Comparison of ENCODE assay signal across 17 cellular contexts in the genomic region with DNA sequence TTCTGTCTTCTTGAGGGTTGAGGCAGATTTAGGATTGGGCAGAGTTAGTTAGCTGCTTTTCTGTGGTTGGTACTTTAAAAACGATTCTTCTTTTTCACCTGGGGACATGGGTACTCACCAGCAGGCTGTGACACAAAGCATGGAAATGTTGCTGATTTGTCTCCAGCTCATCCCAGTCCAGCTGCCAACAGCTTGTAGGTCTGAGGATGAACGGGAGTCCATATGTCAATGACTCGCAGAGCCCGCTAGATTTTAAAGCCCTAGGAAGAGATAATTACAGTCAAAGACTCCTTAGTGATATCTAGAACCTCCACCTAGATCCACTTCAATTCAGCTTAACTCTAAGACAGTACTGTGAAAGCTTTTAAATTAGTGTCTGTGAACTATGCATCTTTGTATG. TPM values are rescaled to one million over a fixed set of nuclear protein-coding genes. Genes with fewer than 3 reads are reported as not detected.
A peak's percentile ranks its signal among the peaks of the same experiment; 100 is the strongest.
DNase-seq lines count a peak whose midpoint lies in the region; ATAC-seq and TF ChIP-seq lines count a peak whose summit lies in the region.
"Had no signal": no experiment of that assay in that cellular context is flagged by ENCODE, and none has a peak within 500 bp of the region (broad histone marks: within the 10 kb centered on the region; RNA-seq: fewer than 3 reads in every experiment).

No MANE protein-coding gene starts in this region.

- H3K36me3 ChIP-seq in SK-N-SH (replicated peaks in 1 of 2; ENCODE audit: control insufficient read depth in 1 of 2, insufficient read depth in 2 of 2, low read length in 1 of 2) (no peaks in the 10 kb centered on the region), MG63 (no peaks in the 10 kb centered on the region)

- CTCF ChIA-PET in SK-N-SH (lab: Yijun Ruan, JAX), result interaction anchor here (0.9 to 7.3 kb wide), 4 partner anchors 9 to 43 kb away, joined by 3 to 75 read pairs (median 6); no protein-coding TSS in a partner anchor
- CTCF ChIA-PET in activated naive CD4-positive, alpha-beta T cell treated with anti-CD3 and anti-CD28 coated beads for 36 hours (lab: Charles Lee), result interaction anchor here (1.0 to 12.8 kb wide), 4 partner anchors 11 to 93 kb away, joined by 4 to 144 read pairs (median 6); partner anchors contain the start of genes CCDC142 and TTC31

- intact Hi-C loops in dendritic cell treated with granulocyte-macrophage colony-stimulating factor and Interleukin-4, amounts not matched to agents 40 ng/mL and 50 ng/mL, for 4 days (cut with micrococcal nuclease), result no loop called here
- intact Hi-C loops in activated naive CD4-positive, alpha-beta T cell treated with anti-CD3 and anti-CD28 coated beads for 36 hours (cut with micrococcal nuclease), result no loop called here

- H3K9ac ChIP-seq in SK-N-SH, result no peak overlapping the region
- H3K9ac ChIP-seq: KMS-11 had no signal

- H3K27ac ChIP-seq in SK-N-SH (ENCODE audit: low read depth in 2 of 2, low read length in 1 of 2), result peak overlapping the region; percentile 68 to 82; a peak in 1 of 4 replicates
- H3K27ac ChIP-seq: KMS-11 had no signal

- TF ChIP-seq RAD21 in SK-N-SH (IDR thresholded peaks at IDR 0.05; ENCODE audit: low read length), result no peak

- H3K9me2 ChIP-seq in SK-N-SH, result no peaks in the 10 kb centered on the region

- no peak for TF ChIP-seq CTCF in SK-N-SH (IDR thresholded peaks at IDR 0.05)

- H3K4me1 ChIP-seq in SK-N-SH (ENCODE audit: control insufficient read depth in 1 of 2, insufficient read depth in 2 of 2, low read depth in 1 of 2, low read length in 1 of 2), result peaks cover 7 to 20% of the 10 kb centered on the region in 2 experiments
- H3K4me1 ChIP-seq: Caco-2 had no signal

- H3K9me3 ChIP-seq in SK-N-SH (no peaks in the 10 kb centered on the region), MG63 (no peaks in the 10 kb centered on the region)
- H3K9me3 ChIP-seq: Caco-2 had no signal

- no peak overlapping the region for H3K4me3 Mint-ChIP-seq in dendritic cell treated with granulocyte-macrophage colony-stimulating factor and Interleukin-4, amounts not matched to agents 40 ng/mL and 50 ng/mL, for 4 days
- no peak overlapping the region for H3K4me3 Mint-ChIP-seq in activated naive CD4-positive, alpha-beta T cell treated with anti-CD3 and anti-CD28 coated beads for 36 hours

- WGBS in SK-N-SH (ENCODE audit: low lambda C conversion rate), result 69% methylated on average over 4 of the region's 4 CpGs

- TF ChIP-seq EP300 in SK-N-SH (IDR thresholded peaks at IDR 0.05; ENCODE audit: borderline replicate concordance in 1 of 2, low read depth in 1 of 2, low read length in 1 of 2), result no peak

- no peaks in the 10 kb centered on the region for H3K36me3 Mint-ChIP-seq in dendritic cell treated with granulocyte-macrophage colony-stimulating factor and Interleukin-4, amounts not matched to agents 40 ng/mL and 50 ng/mL, for 4 days (ENCODE audit: low read depth)
- no peaks in the 10 kb centered on the region for H3K36me3 Mint-ChIP-seq in activated naive CD4-positive, alpha-beta T cell treated with anti-CD3 and anti-CD28 coated beads for 36 hours (ENCODE audit: low read depth)

- no peaks in the 10 kb centered on the region for H4K20me1 ChIP-seq in SK-N-SH (ENCODE audit: insufficient read depth)

- no peak for ATAC-seq in SK-N-SH treated with all-trans-retinoic acid at 6 μM for 48 hours
- ATAC-seq in GM21717 (IDR thresholded peaks at IDR 0.05; ENCODE audit: unreplicated experiment), result no peak
- ATAC-seq: HCT116 had no signal

- H3F3A ChIP-seq in SK-N-SH (replicated peaks; ENCODE audit: insufficient read depth), result peaks cover 33% of the 10 kb centered on the region

- no peak overlapping the region for H3K4me2 ChIP-seq in SK-N-SH
- H3K4me2 ChIP-seq: KMS-11 had no signal

- no peaks in the 10 kb centered on the region for H3K27me3 Mint-ChIP-seq in dendritic cell treated with granulocyte-macrophage colony-stimulating factor and Interleukin-4, amounts not matched to agents 40 ng/mL and 50 ng/mL, for 4 days
- H3K27me3 Mint-ChIP-seq in activated naive CD4-positive, alpha-beta T cell treated with anti-CD3 and anti-CD28 coated beads for 36 hours (ENCODE audit: low read depth), result no peaks in the 10 kb centered on the region

- no peaks in the 10 kb centered on the region for H3K79me2 ChIP-seq in SK-N-SH (ENCODE audit: insufficient read depth)

- POLR2A ChIA-PET in SK-N-SH (lab: Yijun Ruan, JAX), result interaction anchor here (0.6 kb wide), 1 partner anchor 68 kb away, joined by 3 read pairs; no protein-coding TSS in a partner anchor

- H3K27me3 ChIP-seq in SK-N-SH (ENCODE audit: insufficient read depth), result no peaks in the 10 kb centered on the region
- no peaks in the 10 kb centered on the region for H3K27me3 ChIP-seq in MG63

- no peak for DNase-seq in SK-N-SH
- DNase-seq in MG63, result peak; percentile 47
- DNase-seq in CD1c-positive myeloid dendritic cell (ENCODE audit: extremely low spot score), result no peak
- DNase-seq in germinal center (ENCODE audit: low spot score), result no peak
- no peak for DNase-seq in activated naive CD4-positive, alpha-beta T cell treated with anti-CD3 and anti-CD28 coated beads for 36 hours
- DNase-seq: 8988T, Caco-2, DMS53, MM.1S, NCI-H1105, NCI-H187, NCI-H446 had no signal

- no peak overlapping the region for H2AFZ ChIP-seq in SK-N-SH (ENCODE audit: low read depth)

- peak overlapping the region; percentile 90 for H3K27ac Mint-ChIP-seq in dendritic cell treated with granulocyte-macrophage colony-stimulating factor and Interleukin-4, amounts not matched to agents 40 ng/mL and 50 ng/mL, for 4 days
- no peak overlapping the region for H3K27ac Mint-ChIP-seq in activated naive CD4-positive, alpha-beta T cell treated with anti-CD3 and anti-CD28 coated beads for 36 hours

- no peak overlapping the region for H3K4me3 ChIP-seq in SK-N-SH (ENCODE audit: low read depth in 2 of 2, low read length in 1 of 2)
- no peak overlapping the region for H3K4me3 ChIP-seq in MG63

- H3K9me3 Mint-ChIP-seq in dendritic cell treated with granulocyte-macrophage colony-stimulating factor and Interleukin-4, amounts not matched to agents 40 ng/mL and 50 ng/mL, for 4 days, result no peaks in the 10 kb centered on the region
- H3K9me3 Mint-ChIP-seq in activated naive CD4-positive, alpha-beta T cell treated with anti-CD3 and anti-CD28 coated beads for 36 hours, result no peaks in the 10 kb centered on the region

- H3K4me1 Mint-ChIP-seq in dendritic cell treated with granulocyte-macrophage colony-stimulating factor and Interleukin-4, amounts not matched to agents 40 ng/mL and 50 ng/mL, for 4 days (ENCODE audit: low read depth), result peaks cover 57% of the 10 kb centered on the region
- H3K4me1 Mint-ChIP-seq in activated naive CD4-positive, alpha-beta T cell treated with anti-CD3 and anti-CD28 coated beads for 36 hours (ENCODE audit: low read depth), result peaks cover 28% of the 10 kb centered on the region

TF ChIP-seq in SK-N-SH, 30 proteins besides CTCF, POLR2A, EP300 and RAD21:
- TF ChIP-seq ELF1 (IDR thresholded peaks at IDR 0.05) (no peak), SMC3 (IDR thresholded peaks at IDR 0.05; ENCODE audit: low read depth, low read length) (no peak)

TF ChIP-seq in SK-N-SH treated with all-trans-retinoic acid at 6 μM for 48 hours, 23 proteins besides CTCF, POLR2A, EP300 and RAD21 (continues in another document):
- no peak for TF ChIP-seq ARNTL (CRISPR knock-in tag; IDR thresholded peaks at IDR 0.05; ENCODE audit: borderline replicate concordance, low read depth)
- no peak for TF ChIP-seq OSR1 (CRISPR knock-in tag; IDR thresholded peaks at IDR 0.05)
- TF ChIP-seq ISL1 (CRISPR knock-in tag; IDR thresholded peaks at IDR 0.05), result no peak

RNA-seq across cellular contexts. Expression of gene DOK1, which starts 20.8 kb away (rescaled TPM):
- 25.3 and 28.1 TPM in 2 replicates for polyA plus RNA-seq in SK-N-SH (2012; rRNA removed)
- polyA plus RNA-seq in SK-N-SH (2012; cell fraction: cytosol; rRNA removed), result 17.3 and 21.5 TPM in 2 replicates
- polyA plus RNA-seq in SK-N-SH (2012; cell fraction: nucleus; rRNA removed), result 34.7 and 50.7 TPM in 2 replicates
- 10.9 and 21.9 TPM in 2 replicates for total RNA-seq in MG63 (2014; rRNA removed; shearing (Covaris generic); ENCODE audit: low replicate concordance)
- 10 to 100 TPM; 12.3 to 13.2 TPM for total RNA-seq in activated naive CD4-positive, alpha-beta T cell treated with anti-CD3 and anti-CD28 coated beads for 36 hours

RNA-seq across cellular contexts. Expression of gene LOXL3, which starts 21.6 kb away (rescaled TPM):
- polyA plus RNA-seq in SK-N-SH (2012; rRNA removed), result 47.9 and 59.3 TPM in 2 replicates
- polyA plus RNA-seq in SK-N-SH (2012; cell fraction: cytosol; rRNA removed), result 20.3 and 30.5 TPM in 2 replicates
- 140 and 159 TPM in 2 replicates for polyA plus RNA-seq in SK-N-SH (2012; cell fraction: nucleus; rRNA removed)
- total RNA-seq in MG63 (2014; rRNA removed; shearing (Covaris generic); ENCODE audit: low replicate concordance), result 17.8 and 22.9 TPM in 2 replicates
- under 1 TPM; 0.35 to 0.41 TPM for total RNA-seq in activated naive CD4-positive, alpha-beta T cell treated with anti-CD3 and anti-CD28 coated beads for 36 hours

RNA-seq across cellular contexts. Expression of gene HTRA2, which starts 45.6 kb away (rescaled TPM):
- polyA plus RNA-seq in SK-N-SH (2012; rRNA removed), result 55.7 and 60.4 TPM in 2 replicates
- 30.4 and 45.8 TPM in 2 replicates for polyA plus RNA-seq in SK-N-SH (2012; cell fraction: cytosol; rRNA removed)
- polyA plus RNA-seq in SK-N-SH (2012; cell fraction: nucleus; rRNA removed), result 55.7 and 62.3 TPM in 2 replicates
- 49.9 and 53.9 TPM in 2 replicates for total RNA-seq in MG63 (2014; rRNA removed; shearing (Covaris generic); ENCODE audit: low replicate concordance)
- total RNA-seq in activated naive CD4-positive, alpha-beta T cell treated with anti-CD3 and anti-CD28 coated beads for 36 hours, result 10 to 100 TPM; 39.0 to 39.7 TPM

RNA-seq across cellular contexts. Expression of gene AUP1, which starts 45.8 kb away (rescaled TPM):
- polyA plus RNA-seq in SK-N-SH (2012; rRNA removed), result 118 and 151 TPM in 2 replicates
- 54.6 and 78.6 TPM in 2 replicates for polyA plus RNA-seq in SK-N-SH (2012; cell fraction: cytosol; rRNA removed)
- 643 and 686 TPM in 2 replicates for polyA plus RNA-seq in SK-N-SH (2012; cell fraction: nucleus; rRNA removed)
- 70.0 and 143 TPM in 2 replicates for total RNA-seq in MG63 (2014; rRNA removed; shearing (Covaris generic); ENCODE audit: low replicate concordance)
- total RNA-seq in activated naive CD4-positive, alpha-beta T cell treated with anti-CD3 and anti-CD28 coated beads for 36 hours, result 10 to 100 TPM; 77.4 to 78.5 TPM

RNA-seq across cellular contexts. Expression of gene DQX1, which starts 49.3 kb away (rescaled TPM):
- 1.6 and 1.8 TPM in 2 replicates for polyA plus RNA-seq in SK-N-SH (2012; rRNA removed)
- polyA plus RNA-seq in SK-N-SH (2012; cell fraction: cytosol; rRNA removed), result 0.26 and 0.31 TPM in 2 replicates
- 13.2 and 13.8 TPM in 2 replicates for polyA plus RNA-seq in SK-N-SH (2012; cell fraction: nucleus; rRNA removed)
- not detected in 2 replicates for total RNA-seq in MG63 (2014; rRNA removed; shearing (Covaris generic); ENCODE audit: low replicate concordance)
- total RNA-seq in activated naive CD4-positive, alpha-beta T cell treated with anti-CD3 and anti-CD28 coated beads for 36 hours, result under 1 TPM; 0.10 to 0.45 TPM

Comparison
In these comparisons a context has a peak if more than half of its experiments do, and no peak if none do; other contexts are left out.
1. RNA of gene LOXL3, which starts 21.6 kb away (total RNA-seq): 17.8 to 22.9 TPM in MG63; 0.35 to 0.41 TPM in activated naive CD4-positive, alpha-beta T cell treated with anti-CD3 and anti-CD28 coated beads for 36 hours; every median in the first group is over 10 times any median in the second.